14 cellular contexts compared by ENCODE assay signal in genomic region chr2:66851449-66851872, GRCh38.
DNase-seq lines count a peak whose midpoint lies in the region; ATAC-seq, FAIRE-seq and TF ChIP-seq lines count a peak whose summit lies in the region.
"Had no signal": no experiment of that assay in that cellular context is flagged by ENCODE, and none has a peak within 500 bp of the region (broad histone marks: within the 10 kb centered on the region; RNA-seq: fewer than 3 reads in every experiment).

No MANE protein-coding gene starts in this region.

- no peaks in the 10 kb centered on the region for H3K9me3 ChIP-seq in pancreas
- H3K9me3 ChIP-seq: thyroid gland had no signal

- no peak for FAIRE-seq in pancreas (lab: Jason Lieb, UNC)
- FAIRE-seq: H1 had no signal

- no peaks in the 10 kb centered on the region for H3K27me3 ChIP-seq in pancreas
- H3K27me3 ChIP-seq: thyroid gland had no signal

- intact Hi-C loops in pancreas (cut with DNase I): no loop called here

- ATAC-seq in pancreas (peak; percentile 12 to 60 (median 42)), GM19351 (IDR thresholded peaks at IDR 0.05; ENCODE audit: unreplicated experiment) (no peak)

- TF ChIP-seq CTCF in AG09319 (IDR thresholded peaks at IDR 0.05; ENCODE audit: low read depth, low read length): no peak
- TF ChIP-seq CTCF in pancreas (IDR thresholded peaks at IDR 0.05): no peak

- peaks cover 19 to 40% (median 36%) of the 10 kb centered on the region in 3 donors for H3K4me1 ChIP-seq in pancreas
- H3K4me1 ChIP-seq: parathyroid adenoma, thyroid gland had no signal

- peak overlapping the region in 3 of 4 donors; percentile 7 to 24 (median 13) for H3K27ac ChIP-seq in pancreas
- H3K27ac ChIP-seq: parathyroid adenoma, thyroid gland had no signal

- H3K36me3 ChIP-seq in pancreas: no peaks in the 10 kb centered on the region
- H3K36me3 ChIP-seq: thyroid gland had no signal

- WGBS in pancreas, 2 donors: 35 to 40% methylated on average over 1 of the region's 1 CpG

- DNase-seq in AG09319 (ENCODE audit: extremely low read depth, low read depth): peak; percentile 71
- peak; percentile 76 for DNase-seq in M059J (ENCODE audit: low read depth)
- DNase-seq in fibroblast of gingiva (ENCODE audit: low read depth): peak; percentile 82
- peak in 4 of 6 donors; percentile 51 to 70 (median 63) for DNase-seq in pancreas
- no peak for DNase-seq in NCI-H524 treated with DMSO at 0.1 percent for 48 hours (lab: John Stamatoyannopoulos, UW)
- no peak for DNase-seq in ecto neural progenitor cell (ENCODE audit: low spot score)
- no peak for DNase-seq in midbrain (lab: John Stamatoyannopoulos, UW)
- DNase-seq: erythroblast; MM.1S; stimulated activated CD4-positive, alpha-beta T cell treated with anti-CD3 and anti-CD28 coated beads, Interleukin-15, amount 100 ng/mL, for 24 hours; thyroid gland had no signal

- H3K4me3 ChIP-seq in pancreas: no peak overlapping the region
- H3K4me3 ChIP-seq: thyroid gland had no signal

Comparison
In these comparisons a context has a peak if more than half of its experiments do, and no peak if none do; other contexts are left out.
1. DNase-seq: peak in AG09319 (single experiment), M059J (single experiment), fibroblast of gingiva (single experiment) and pancreas (4 of 6); none in NCI-H524 treated with DMSO at 0.1 percent for 48 hours (single experiment), ecto neural progenitor cell (single experiment) and midbrain (single experiment).